Comparison of ENCODE assay signal across 8 cellular contexts in genomic region chr17:2137342-2138098, GRCh38.
DNase-seq lines count a peak whose midpoint lies in the region; ATAC-seq and TF ChIP-seq lines count a peak whose summit lies in the region.

No MANE protein-coding gene starts in this region.

- peaks cover 27% of the 10 kb centered on the region for H3F3A ChIP-seq in MM.1S (ENCODE audit: insufficient read depth, low read length)

- in situ Hi-C loops in gastrocnemius medialis (cut with MboI; ENCODE audit: low sequenced_read_pairs in 4 of 4) = no loop called here

- H3K27ac ChIP-seq in MM.1S (ENCODE audit: low read length) (peak overlapping the region; percentile 89), esophagus (ENCODE audit: low read depth in 2 of 2, low read length in 1 of 2) (peak overlapping the region; percentile 81 to 93), gastrocnemius medialis (peak overlapping the region in 3 of 4 donors; percentile 32 to 64 (median 48)), suprapubic skin (no peak overlapping the region)

- DNase-seq in left cardiac atrium (no peak), Right ventricle myocardium superior (no peak), MM.1S (peak; percentile 73), gastrocnemius medialis (peak; percentile 18 to 48), UCSD-AML1 (lab: John Stamatoyannopoulos, UW; ENCODE audit: unreplicated experiment) (no peak), suprapubic skin (ENCODE audit: low spot score in 2 of 2) (no peak)

- H4K20me1 ChIP-seq in MM.1S (ENCODE audit: insufficient read depth, low read length) = no peaks in the 10 kb centered on the region

- peak overlapping the region; percentile 81 for H3K4me2 ChIP-seq in MM.1S (ENCODE audit: low read depth, low read length)

- TF ChIP-seq POLR2A in gastrocnemius medialis (IDR thresholded peaks at IDR 0.05) (no peak), suprapubic skin (IDR thresholded peaks at IDR 0.05) (no peak)

- 65 to 73% methylated on average over 11 of the region's 11 CpGs for WGBS in esophagus, 2 donors
- 64% methylated on average over 11 of the region's 11 CpGs for WGBS in suprapubic skin

- no peak for TF ChIP-seq EP300 in suprapubic skin (IDR thresholded peaks at IDR 0.05)

- H3K36me3 ChIP-seq in MM.1S (replicated peaks; ENCODE audit: insufficient read depth, low read length) (no peaks in the 10 kb centered on the region), esophagus (ENCODE audit: control insufficient read depth in 2 of 2, insufficient read depth in 2 of 2, low read length in 1 of 2) (no peaks in the 10 kb centered on the region), gastrocnemius medialis (no peaks in the 10 kb centered on the region), suprapubic skin (peaks cover 3% of the 10 kb centered on the region)

- no peaks in the 10 kb centered on the region for H3K9me3 ChIP-seq in MM.1S (replicated peaks; ENCODE audit: insufficient read depth, low read length)
- no peaks in the 10 kb centered on the region for H3K9me3 ChIP-seq in esophagus (ENCODE audit: control insufficient read depth in 2 of 2, insufficient read depth in 1 of 2, low read depth in 1 of 2, low read length in 1 of 2)
- H3K9me3 ChIP-seq in gastrocnemius medialis = no peaks in the 10 kb centered on the region
- H3K9me3 ChIP-seq in suprapubic skin = no peaks in the 10 kb centered on the region

- H3K4me1 ChIP-seq in MM.1S (ENCODE audit: low read length) = peaks cover 33% of the 10 kb centered on the region
- peaks cover 0 to 6% of the 10 kb centered on the region in 2 donors for H3K4me1 ChIP-seq in esophagus (ENCODE audit: control insufficient read depth in 2 of 2, insufficient read depth in 2 of 2, low read length in 1 of 2)
- peaks cover 21 to 42% of the 10 kb centered on the region in 2 donors for H3K4me1 ChIP-seq in gastrocnemius medialis
- peaks cover 43% of the 10 kb centered on the region for H3K4me1 ChIP-seq in suprapubic skin

- TF ChIP-seq CTCF in MM.1S (IDR thresholded peaks at IDR 0.05; ENCODE audit: low read length) (no peak), gastrocnemius medialis (IDR thresholded peaks at IDR 0.05 in 4 of 5, conservative IDR thresholded peaks at IDR 0.05 in 1 of 5) (no peak), suprapubic skin (IDR thresholded peaks at IDR 0.05) (no peak)

- peak; percentile 34 to 81 for ATAC-seq in left cardiac atrium
- no peak for ATAC-seq in Right ventricle myocardium superior (ENCODE audit: poor library complexity)
- peak; percentile 81 to 88 for ATAC-seq in gastrocnemius medialis
- no peak for ATAC-seq in GM21390 (IDR thresholded peaks at IDR 0.05; ENCODE audit: unreplicated experiment)

- H3K9ac ChIP-seq in MM.1S (ENCODE audit: low read length) = peak overlapping the region; percentile 43; the same call in 1 of the 2 replicates

- peaks cover 14% of the 10 kb centered on the region; the same call in 1 of the 2 replicates for H3K79me2 ChIP-seq in MM.1S (ENCODE audit: low read length)

- H3K27me3 ChIP-seq in MM.1S (replicated peaks; ENCODE audit: insufficient read depth, low read length) = no peaks in the 10 kb centered on the region
- no peaks in the 10 kb centered on the region for H3K27me3 ChIP-seq in esophagus (ENCODE audit: control insufficient read depth in 1 of 2, insufficient read depth in 2 of 2, low read length in 2 of 2)
- no peaks in the 10 kb centered on the region for H3K27me3 ChIP-seq in gastrocnemius medialis
- no peaks in the 10 kb centered on the region for H3K27me3 ChIP-seq in suprapubic skin

- intact Hi-C loops in left cardiac atrium (cut with DNase I) = no loop called here
- intact Hi-C loops in Right ventricle myocardium superior (cut with DNase I) = no loop called here
- intact Hi-C loops in gastrocnemius medialis (cut with DNase I; ENCODE audit: low total_unique reads) = no loop called here

- H3K4me3 ChIP-seq in MM.1S (ENCODE audit: low read length) (peak overlapping the region; percentile 15; the same call in 1 of the 2 replicates), esophagus (ENCODE audit: low read depth in 1 of 2, low read length in 2 of 2) (no peak overlapping the region), gastrocnemius medialis (no peak overlapping the region), suprapubic skin (no peak overlapping the region)

- H2AFZ ChIP-seq in MM.1S (ENCODE audit: low read length) = peak overlapping the region; percentile 7; the same call in 1 of the 2 replicates

- H3K9me2 ChIP-seq in MM.1S (replicated peaks; ENCODE audit: insufficient read depth, low read length) = no peaks in the 10 kb centered on the region

Comparison
In these comparisons a context has a peak if more than half of its experiments do, and no peak if none do; other contexts are left out.
1. ATAC-seq: peak in left cardiac atrium (2 of 2) and gastrocnemius medialis (2 of 2); none in Right ventricle myocardium superior (single experiment) and GM21390 (single experiment).
2. DNase-seq: peak in MM.1S (single experiment) and gastrocnemius medialis (2 of 2); none in left cardiac atrium (single experiment), Right ventricle myocardium superior (single experiment), UCSD-AML1 (single experiment) and suprapubic skin (0 of 2).